ENCODE assay signal across 8 cellular contexts in the genomic region with DNA sequence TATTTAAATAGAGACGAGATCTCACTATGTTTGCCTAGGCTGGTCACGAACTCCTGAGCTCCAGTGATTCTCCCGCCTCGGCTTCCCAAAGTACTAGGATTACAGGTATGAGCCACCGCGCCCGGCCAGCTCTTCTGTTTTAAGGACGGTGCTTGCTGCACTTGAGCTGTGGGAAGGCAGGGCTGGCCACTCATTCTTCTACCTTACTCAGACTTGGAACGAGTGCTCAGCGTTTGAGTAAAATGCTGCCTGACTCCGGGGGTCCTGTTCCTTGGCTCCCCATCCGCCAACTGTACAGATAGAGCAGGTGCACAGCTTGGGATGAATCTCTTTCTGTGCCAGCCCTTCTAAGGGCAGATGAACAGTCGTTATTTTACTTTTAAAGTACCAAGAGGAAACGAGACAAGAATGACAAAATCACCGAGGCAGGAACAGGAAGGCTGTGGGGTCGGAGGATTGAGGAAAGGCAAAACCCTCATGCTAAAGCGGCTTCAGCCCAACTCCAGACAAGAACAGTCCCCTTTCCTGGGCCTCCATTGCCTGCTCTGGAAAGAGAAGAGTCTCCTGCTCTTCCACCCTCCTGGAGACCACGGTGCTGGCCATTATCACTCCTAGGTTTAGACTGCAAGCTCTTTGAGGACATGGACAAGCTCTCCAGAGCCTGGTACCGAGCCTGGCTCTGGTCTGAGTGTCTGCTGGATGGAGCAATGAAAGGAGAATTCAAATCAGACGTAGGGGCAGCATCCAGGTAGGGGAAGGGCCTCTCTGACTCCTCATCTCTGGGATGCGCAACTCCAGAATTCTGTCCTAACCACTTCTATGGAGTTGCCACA. TPM values are rescaled to one million over a fixed set of nuclear protein-coding genes. Genes with fewer than 3 reads are reported as not detected.
A peak's percentile ranks its signal among the peaks of the same experiment; 100 is the strongest.
DNase-seq lines count a peak whose midpoint lies in the region; ATAC-seq, FAIRE-seq and TF ChIP-seq lines count a peak whose summit lies in the region.

No MANE protein-coding gene starts in this region.

- H3K4me3 ChIP-seq in neuron (ENCODE audit: low read length) = peak overlapping the region; percentile 59

- H2AFZ ChIP-seq in neuron (ENCODE audit: low read depth, low read length) = peak overlapping the region; percentile 69

- ATAC-seq in HG03432 (IDR thresholded peaks at IDR 0.05; ENCODE audit: unreplicated experiment) = no peak

- peak; percentile 83 for FAIRE-seq in GM18507 (lab: Jason Lieb, UNC)

- peaks cover 39% of the 10 kb centered on the region for H3K4me1 ChIP-seq in neuron (ENCODE audit: insufficient read depth, low read length)

- peaks cover 8% of the 10 kb centered on the region for H3K36me3 ChIP-seq in neuron (ENCODE audit: insufficient read depth, low read length)

- no peaks in the 10 kb centered on the region for H3K9me3 ChIP-seq in neuron (ENCODE audit: low read length)

- no peak for TF ChIP-seq CTCF in GM10266 (IDR thresholded peaks at IDR 0.05; ENCODE audit: control insufficient read depth, insufficient read depth, low read depth, missing control alignments)

- DNase-seq in GM18507 (ENCODE audit: extremely low spot score, insufficient read length, low read depth) = no peak
- DNase-seq in NOMO-1 treated with dmso at 0.1 percent for 144 hours (lab: John Stamatoyannopoulos, UW; ENCODE audit: unreplicated experiment) = peak; percentile 31
- DNase-seq in cerebellum (ENCODE audit: low spot score) = peak; percentile 36
- no peak for DNase-seq in amniotic stem cell (lab: John Stamatoyannopoulos, UW)
- no peak for DNase-seq in GM10266 (ENCODE audit: extremely low spot score)
- no peak for DNase-seq in NCI-H2081 (lab: John Stamatoyannopoulos, UW)

- H3K27me3 ChIP-seq in neuron (ENCODE audit: insufficient read depth, low read length) = no peaks in the 10 kb centered on the region

RNA-seq across cellular contexts. Expression of a gene that starts 1.0 kb away (rescaled TPM):
- 84.7 TPM for total RNA-seq in cerebellum

RNA-seq across cellular contexts. Expression of a gene that starts 37.1 kb away (rescaled TPM):
- total RNA-seq in cerebellum = 10.7 TPM

RNA-seq across cellular contexts. Expression of a gene that starts 51.1 kb away (rescaled TPM):
- 37.6 TPM for total RNA-seq in cerebellum

RNA-seq across cellular contexts. Expression of a gene that starts 56.1 kb away (rescaled TPM):
- total RNA-seq in cerebellum = 36.9 TPM

Comparison
In these comparisons a context has a peak if more than half of its experiments do, and no peak if none do; other contexts are left out.
1. DNase-seq: peak in NOMO-1 treated with dmso at 0.1 percent for 144 hours (single experiment) and cerebellum (single experiment); none in GM18507 (single experiment), amniotic stem cell (single experiment), GM10266 (single experiment) and NCI-H2081 (0 of 2).